In the genomic region with DNA sequence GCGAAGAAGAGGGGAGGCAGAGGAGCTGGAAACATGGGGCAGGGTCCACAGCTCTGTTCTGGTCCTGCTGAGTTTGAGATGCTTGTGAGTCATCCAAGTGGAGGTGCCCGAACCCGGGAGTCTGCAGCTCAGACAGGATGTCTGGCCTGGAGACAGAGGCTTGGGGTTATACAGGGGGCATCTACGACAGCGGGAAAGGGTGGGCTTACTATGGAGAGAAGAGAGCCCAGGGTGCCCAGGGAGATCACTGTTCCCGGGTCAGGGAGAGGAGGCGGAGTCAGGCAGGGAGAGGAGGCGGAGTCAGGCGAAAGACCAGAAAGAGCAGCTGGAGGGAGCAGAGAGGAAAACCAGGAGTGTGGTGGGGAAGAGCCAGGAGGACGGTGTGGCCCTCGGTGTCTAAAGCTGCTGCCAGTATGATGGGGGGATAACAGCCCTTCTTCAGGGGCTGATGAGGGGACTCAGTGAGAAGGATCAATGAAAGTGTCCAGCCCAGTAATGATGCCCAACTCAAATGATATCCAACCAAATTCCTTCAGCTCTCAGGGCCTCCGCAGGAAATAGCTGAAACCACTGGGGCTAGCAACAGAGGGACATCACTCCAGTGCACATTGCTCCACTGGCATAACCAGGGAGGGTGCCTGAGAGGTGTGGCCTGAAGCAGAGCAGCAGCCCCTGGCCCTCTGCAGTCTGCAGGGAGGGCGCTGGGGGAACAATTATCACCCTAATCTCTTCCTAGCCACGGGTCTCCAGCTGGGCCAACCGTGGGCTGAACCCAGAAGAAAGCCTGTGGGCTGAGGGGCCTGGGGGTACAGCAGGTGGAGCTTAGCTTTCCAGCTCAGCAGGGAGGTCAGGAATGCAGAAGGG, we compare ENCODE assay signal across 9 cellular contexts. TPM values are rescaled to one million over a fixed set of nuclear protein-coding genes. Genes with fewer than 3 reads are reported as not detected.
A peak's percentile ranks its signal among the peaks of the same experiment; 100 is the strongest.
DNase-seq lines count a peak whose midpoint lies in the region; ATAC-seq, FAIRE-seq and TF ChIP-seq lines count a peak whose summit lies in the region.
"Had no signal": no experiment of that assay in that cellular context is flagged by ENCODE, and none has a peak within 500 bp of the region (broad histone marks: within the 10 kb centered on the region; RNA-seq: fewer than 3 reads in every experiment).

No MANE protein-coding gene starts in this region.

- H3K9me1 ChIP-seq in keratinocyte (ENCODE audit: control insufficient read depth, extremely low read depth, insufficient read depth, low read length) = peaks cover 2% of the 10 kb centered on the region

- peak overlapping the region; percentile 55 for H3K4me2 ChIP-seq in keratinocyte (ENCODE audit: control insufficient read depth, extremely low read depth, insufficient read depth, low read depth, low read length)

- H3K9ac ChIP-seq in HUES64 (ENCODE audit: low read depth, low read length) = no peak overlapping the region
- no peak overlapping the region for H3K9ac ChIP-seq in keratinocyte (ENCODE audit: control insufficient read depth, extremely low read depth, insufficient read depth, low read length)

- no peak for FAIRE-seq in keratinocyte (lab: Jason Lieb, UNC)
- FAIRE-seq: colon had no signal

- peaks cover 22% of the 10 kb centered on the region for H3K4me1 ChIP-seq in HUES64 (ENCODE audit: insufficient read depth, low read length)
- peaks cover 18 to 58% of the 10 kb centered on the region in 2 donors for H3K4me1 ChIP-seq in ascending aorta
- H3K4me1 ChIP-seq in keratinocyte (ENCODE audit: control insufficient read depth, extremely low read depth, insufficient read depth, low read length) = peaks cover 50% of the 10 kb centered on the region

- 16% methylated on average over 15 of the region's 15 CpGs for WGBS in HUES64

- TF ChIP-seq CTCF in ascending aorta (IDR thresholded peaks at IDR 0.05) (no peak), keratinocyte (optimal IDR thresholded peaks at IDR 0.05 in 1 of 3, IDR thresholded peaks at IDR 0.05 in 1 of 3, conservative IDR thresholded peaks at IDR 0.05 in 1 of 3; ENCODE audit: extremely low read depth in 1 of 3, insufficient read depth in 2 of 3, low read length in 3 of 3) (no peak)

- H3K9me3 ChIP-seq in HUES64 (ENCODE audit: insufficient read depth, low read depth, low read length) (no peaks in the 10 kb centered on the region), ascending aorta (no peaks in the 10 kb centered on the region), keratinocyte (ENCODE audit: control insufficient read depth, low read depth, low read length) (no peaks in the 10 kb centered on the region)

- dilution Hi-C loops in keratinocyte (cut with MboI; ENCODE audit: extremely low pct_ligation_motif_present, low sequenced_read_pairs) = no loop called here

- H4K20me1 ChIP-seq in keratinocyte (ENCODE audit: control insufficient read depth, extremely low read depth, insufficient read depth, low read length) = no peaks in the 10 kb centered on the region

- peak; percentile 48 for DNase-seq in AG08396 (ENCODE audit: low spot score)
- DNase-seq in ascending aorta (ENCODE audit: low spot score in 2 of 2) = peak in 1 of 2 donors; percentile 84
- DNase-seq in keratinocyte (ENCODE audit: low read depth, low spot score) = no peak

- intact Hi-C loops in ascending aorta (cut with DNase I) = no loop called here

- 0 out of 2 replicates have a peak overlapping the region, but pooled peaks have one; percentile 31 for H3K27ac ChIP-seq in HUES64 (ENCODE audit: low read depth, low read length)
- peak overlapping the region; percentile 97 to 99 for H3K27ac ChIP-seq in ascending aorta
- peak overlapping the region; percentile 29 for H3K27ac ChIP-seq in keratinocyte (ENCODE audit: control insufficient read depth, insufficient read depth, low read length)
- H3K27ac ChIP-seq in temporal lobe (ENCODE audit: low read depth, low read length) = peak overlapping the region; percentile 80

- no peak for ATAC-seq in HG03175 (IDR thresholded peaks at IDR 0.05; ENCODE audit: unreplicated experiment)
- ATAC-seq in GM21717 (IDR thresholded peaks at IDR 0.05; ENCODE audit: unreplicated experiment) = no peak
- ATAC-seq in GM19455 (IDR thresholded peaks at IDR 0.05; ENCODE audit: unreplicated experiment) = no peak

- H3K36me3 ChIP-seq in HUES64 (ENCODE audit: insufficient read depth, low read length) (no peaks in the 10 kb centered on the region), ascending aorta (no peaks in the 10 kb centered on the region), keratinocyte (ENCODE audit: control insufficient read depth in 2 of 2, extremely low read depth in 1 of 2, insufficient read depth in 2 of 2, low read length in 2 of 2) (no peaks in the 10 kb centered on the region)

- H3K27me3 ChIP-seq in HUES64 (ENCODE audit: insufficient read depth, low read length) (peaks cover 20% of the 10 kb centered on the region), ascending aorta (no peaks in the 10 kb centered on the region), keratinocyte (ENCODE audit: control insufficient read depth, extremely low read depth, insufficient read depth, low read length) (no peaks in the 10 kb centered on the region)

- H2AFZ ChIP-seq in keratinocyte (ENCODE audit: control insufficient read depth, low read length) = no peak overlapping the region

- H3K4me3 ChIP-seq in HUES64 (ENCODE audit: low read length) = peak overlapping the region; percentile 25
- H3K4me3 ChIP-seq in ascending aorta = peak overlapping the region in 1 of 2 donors; percentile 0
- H3K4me3 ChIP-seq in keratinocyte (ENCODE audit: control insufficient read depth in 2 of 3, extremely low read depth in 1 of 3, insufficient read depth in 2 of 3, low read depth in 1 of 3, low read length in 3 of 3) = no peak overlapping the region

- H3K79me2 ChIP-seq in keratinocyte (ENCODE audit: control insufficient read depth, insufficient read depth, low read length) = no peaks in the 10 kb centered on the region

RNA-seq across cellular contexts. Expression of gene LTBP3, which starts 2.6 kb away (rescaled TPM):
- 5.0 TPM for polyA plus RNA-seq in HUES64 (2013, experiment 1 of 2)
- 7.1 TPM for polyA plus RNA-seq in HUES64 (2013, experiment 2 of 2)
- total RNA-seq in ascending aorta (702 TPM), temporal lobe (38.6 TPM)
- 9.1 to 23.0 TPM (median 11.0 TPM) in 3 replicates for polyA plus RNA-seq in keratinocyte
- polyA plus RNA-seq in keratinocyte (2011; ENCODE audit: low read depth) = 4.4 TPM
- 6.9 and 16.8 TPM in 2 replicates for polyA plus RNA-seq in keratinocyte (2011; cell fraction: cytosol; rRNA removed)
- 45.1 and 57.9 TPM in 2 replicates for polyA plus RNA-seq in keratinocyte (2011; cell fraction: nucleus; rRNA removed)
- 8.9 and 26.6 TPM in 2 replicates for polyA plus RNA-seq in keratinocyte (2012; ENCODE audit: low replicate concordance)
- polyA minus RNA-seq in keratinocyte = 8.8 to 64.5 TPM (median 10.5 TPM) in 3 replicates
- polyA minus RNA-seq in keratinocyte (2011; cell fraction: cytosol; rRNA and poly(A)+ RNA removed) = 32.8 TPM
- 30.0 and 30.3 TPM in 2 replicates for polyA minus RNA-seq in keratinocyte (2011; cell fraction: nucleus; rRNA and poly(A)+ RNA removed)

RNA-seq across cellular contexts. Expression of gene ZNRD2, which starts 9.5 kb away (rescaled TPM):
- 58.0 TPM for polyA plus RNA-seq in HUES64 (2013, experiment 1 of 2)
- 49.1 TPM for polyA plus RNA-seq in HUES64 (2013, experiment 2 of 2)
- total RNA-seq in ascending aorta (157 TPM), temporal lobe (20.7 TPM)
- 33.6 to 48.5 TPM (median 47.5 TPM) in 3 replicates for polyA plus RNA-seq in keratinocyte
- polyA plus RNA-seq in keratinocyte (2011; ENCODE audit: low read depth) = 9.1 TPM
- polyA plus RNA-seq in keratinocyte (2011; cell fraction: cytosol; rRNA removed) = 29.1 and 56.1 TPM in 2 replicates
- polyA plus RNA-seq in keratinocyte (2011; cell fraction: nucleus; rRNA removed) = 34.2 and 37.8 TPM in 2 replicates
- 47.2 and 82.7 TPM in 2 replicates for polyA plus RNA-seq in keratinocyte (2012; ENCODE audit: low replicate concordance)
- polyA minus RNA-seq in keratinocyte = 8.8 to 35.2 TPM (median 10.5 TPM) in 3 replicates
- polyA minus RNA-seq in keratinocyte (2011; cell fraction: cytosol; rRNA and poly(A)+ RNA removed) = 33.8 TPM
- 12.9 and 16.0 TPM in 2 replicates for polyA minus RNA-seq in keratinocyte (2011; cell fraction: nucleus; rRNA and poly(A)+ RNA removed)

RNA-seq across cellular contexts. Expression of gene FAM89B, which starts 11.6 kb away (rescaled TPM):
- polyA plus RNA-seq in HUES64 (2013, experiment 1 of 2) = 20.7 TPM
- polyA plus RNA-seq in HUES64 (2013, experiment 2 of 2) = 24.2 TPM
- total RNA-seq in ascending aorta (104 TPM), temporal lobe (21.9 TPM)
- polyA plus RNA-seq in keratinocyte = 11.5 to 37.6 TPM (median 13.5 TPM) in 3 replicates
- polyA plus RNA-seq in keratinocyte (2011; ENCODE audit: low read depth) = 1.3 TPM
- polyA plus RNA-seq in keratinocyte (2011; cell fraction: cytosol; rRNA removed) = 18.0 and 37.6 TPM in 2 replicates
- 8.8 and 17.8 TPM in 2 replicates for polyA plus RNA-seq in keratinocyte (2011; cell fraction: nucleus; rRNA removed)
- 17.0 and 20.6 TPM in 2 replicates for polyA plus RNA-seq in keratinocyte (2012; ENCODE audit: low replicate concordance)
- 8.9 to 33.5 TPM (median 20.7 TPM) in 3 replicates for polyA minus RNA-seq in keratinocyte
- polyA minus RNA-seq in keratinocyte (2011; cell fraction: cytosol; rRNA and poly(A)+ RNA removed) = 30.5 TPM
- polyA minus RNA-seq in keratinocyte (2011; cell fraction: nucleus; rRNA and poly(A)+ RNA removed) = 2.1 and 9.4 TPM in 2 replicates

RNA-seq across cellular contexts. Expression of gene EHBP1L1, which starts 15.1 kb away (rescaled TPM):
- 2.9 TPM for polyA plus RNA-seq in HUES64 (2013, experiment 1 of 2)
- 4.2 TPM for polyA plus RNA-seq in HUES64 (2013, experiment 2 of 2)
- total RNA-seq in ascending aorta (418 TPM), temporal lobe (14.0 TPM)
- 8.5 to 14.0 TPM (median 10.4 TPM) in 3 replicates for polyA plus RNA-seq in keratinocyte
- 28.9 TPM for polyA plus RNA-seq in keratinocyte (2011; ENCODE audit: low read depth)
- 5.2 and 16.1 TPM in 2 replicates for polyA plus RNA-seq in keratinocyte (2011; cell fraction: cytosol; rRNA removed)
- 35.7 and 50.9 TPM in 2 replicates for polyA plus RNA-seq in keratinocyte (2011; cell fraction: nucleus; rRNA removed)
- 12.7 and 19.8 TPM in 2 replicates for polyA plus RNA-seq in keratinocyte (2012; ENCODE audit: low replicate concordance)
- polyA minus RNA-seq in keratinocyte = 9.8 to 25.0 TPM (median 16.6 TPM) in 3 replicates
- 36.8 TPM for polyA minus RNA-seq in keratinocyte (2011; cell fraction: cytosol; rRNA and poly(A)+ RNA removed)
- 21.4 and 21.5 TPM in 2 replicates for polyA minus RNA-seq in keratinocyte (2011; cell fraction: nucleus; rRNA and poly(A)+ RNA removed)

RNA-seq across cellular contexts. Expression of gene KCNK7, which starts 34.8 kb away (rescaled TPM):
- polyA plus RNA-seq in HUES64 (2013, experiment 1 of 2) = 0.60 TPM
- 0.32 TPM for polyA plus RNA-seq in HUES64 (2013, experiment 2 of 2)
- not detected for total RNA-seq in ascending aorta
- 0.14 to 1.5 TPM (median 0.46 TPM) in 3 replicates for polyA plus RNA-seq in keratinocyte
- polyA plus RNA-seq in keratinocyte (2011; ENCODE audit: low read depth) = not detected
- 0.18 and 0.19 TPM in 2 replicates for polyA plus RNA-seq in keratinocyte (2011; cell fraction: cytosol; rRNA removed)
- polyA plus RNA-seq in keratinocyte (2011; cell fraction: nucleus; rRNA removed) = 0.34 and 0.51 TPM in 2 replicates
- polyA plus RNA-seq in keratinocyte (2012; ENCODE audit: low replicate concordance) = 0.63 and 0.75 TPM in 2 replicates
- polyA minus RNA-seq in keratinocyte = 0.26 TPM in 1 of 3 replicates, not detected in the others
- not detected for polyA minus RNA-seq in keratinocyte (2011; cell fraction: cytosol; rRNA and poly(A)+ RNA removed)
- polyA minus RNA-seq in keratinocyte (2011; cell fraction: nucleus; rRNA and poly(A)+ RNA removed) = not detected in 2 replicates
- not detected for total RNA-seq in temporal lobe

Comparison
In these comparisons a context has a peak if more than half of its experiments do, and no peak if none do; other contexts are left out.
1. H3K27ac ChIP-seq: peak in every context shown above with its lines; median percentile 98 in ascending aorta; 80 in temporal lobe; 31 in HUES64; 29 in keratinocyte.
2. RNA of gene LTBP3, which starts 2.6 kb away (total RNA-seq): 702 TPM in ascending aorta (single experiment); 38.6 TPM in temporal lobe (single experiment); every median in the first group is over 10 times any median in the second.